ENCODE assay signal across 8 cellular contexts in the genomic region with DNA sequence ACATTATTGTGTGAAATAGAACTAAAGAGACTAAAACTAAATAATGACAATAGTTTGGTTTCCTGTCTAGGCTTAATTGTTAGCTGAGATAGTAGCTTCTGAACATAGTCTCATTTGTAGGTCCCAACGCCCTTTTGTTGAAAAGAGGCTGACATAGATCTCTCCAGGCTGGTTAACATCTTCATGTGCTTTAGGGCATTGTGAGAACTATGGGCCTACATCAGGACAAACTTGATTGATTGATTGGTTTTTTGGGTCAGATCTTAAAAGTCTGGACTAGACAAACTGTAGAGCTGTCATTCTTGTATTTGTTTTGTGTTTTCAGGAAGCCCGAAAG. TPM values are rescaled to one million over a fixed set of nuclear protein-coding genes. Genes with fewer than 3 reads are reported as not detected.
DNase-seq lines count a peak whose midpoint lies in the region; ATAC-seq and TF ChIP-seq lines count a peak whose summit lies in the region.

No MANE protein-coding gene starts in this region.

- no peaks in the 10 kb centered on the region for H3K9me3 Mint-ChIP-seq in stimulated activated naive CD8-positive, alpha-beta T cell treated with anti-CD3 and anti-CD28 coated beads, Interleukin-15, Interleukin-2, amounts not matched to agents 100 ng/mL and 50 ng/mL, for 24 hours

- intact Hi-C loops in mammary epithelial cell (cut with micrococcal nuclease), result loop anchor here (2.0 kb wide), 1 partner anchor 52 kb away; no protein-coding TSS in a partner anchor

- TF ChIP-seq CTCF in mammary epithelial cell (conservative IDR thresholded peaks at IDR 0.05 in 1 of 2, IDR thresholded peaks at IDR 0.05 in 1 of 2; ENCODE audit: extremely low read depth in 1 of 2, insufficient read depth in 1 of 2, low read depth in 1 of 2, low read length in 2 of 2), result no peak

- peak overlapping the region; percentile 94 for H3K9ac ChIP-seq in mammary epithelial cell (ENCODE audit: insufficient read depth, low read length)
- H3K9ac ChIP-seq in mucosa of rectum (ENCODE audit: low read depth in 1 of 2, low read length in 2 of 2), result peak overlapping the region; percentile 92 to 93

- peaks cover 85% of the 10 kb centered on the region for H3K79me2 ChIP-seq in mammary epithelial cell (ENCODE audit: insufficient read depth, low read length)

- H3K27me3 ChIP-seq in mammary epithelial cell (ENCODE audit: insufficient read depth, low read length), result no peaks in the 10 kb centered on the region
- H3K27me3 ChIP-seq in mucosa of rectum (ENCODE audit: control insufficient read depth in 2 of 2, insufficient read depth in 2 of 2, low read length in 2 of 2), result no peaks in the 10 kb centered on the region

- H3K4me1 Mint-ChIP-seq in stimulated activated naive CD8-positive, alpha-beta T cell treated with anti-CD3 and anti-CD28 coated beads, Interleukin-15, Interleukin-2, amounts not matched to agents 100 ng/mL and 50 ng/mL, for 24 hours (ENCODE audit: low read depth), result peaks cover 61% of the 10 kb centered on the region

- peak overlapping the region; percentile 96 for H3K4me2 ChIP-seq in mammary epithelial cell (ENCODE audit: insufficient read depth, low read depth, low read length)

- peak overlapping the region; percentile 93 for H3K27ac Mint-ChIP-seq in stimulated activated naive CD8-positive, alpha-beta T cell treated with anti-CD3 and anti-CD28 coated beads, Interleukin-15, Interleukin-2, amounts not matched to agents 100 ng/mL and 50 ng/mL, for 24 hours

- CTCF ChIA-PET in mammary epithelial cell (lab: Charles Lee; ENCODE audit: low non-redundant PET), result no interaction called here

- H3K4me1 ChIP-seq in mammary epithelial cell (ENCODE audit: insufficient read depth, low read length) (peaks cover 20% of the 10 kb centered on the region), mucosa of rectum (ENCODE audit: control insufficient read depth in 2 of 2, insufficient read depth in 2 of 2, low read length in 2 of 2) (peaks cover 24 to 38% of the 10 kb centered on the region in 2 donors)

- H4K20me1 ChIP-seq in mammary epithelial cell (ENCODE audit: insufficient read depth, low read length), result peaks cover 2% of the 10 kb centered on the region

- H3K4me3 ChIP-seq in mammary epithelial cell (replicated peaks in 1 of 3; ENCODE audit: insufficient read depth in 1 of 3, low read depth in 2 of 3, low read length in 3 of 3) (peak overlapping the region; percentile 91 to 96 (median 96)), mucosa of rectum (ENCODE audit: low read length in 2 of 2) (peak overlapping the region; percentile 85 to 90)

- in situ Hi-C loops in mammary epithelial cell (cut with MboI; ENCODE audit: low sequenced_read_pairs in 2 of 2), result no loop called here

- H2AFZ ChIP-seq in mammary epithelial cell (ENCODE audit: low read depth, low read length), result peak overlapping the region; percentile 95

- no peaks in the 10 kb centered on the region for H3K9me3 ChIP-seq in mammary epithelial cell (replicated peaks; ENCODE audit: insufficient read depth, low read length)
- H3K9me3 ChIP-seq in mucosa of rectum (ENCODE audit: control insufficient read depth in 2 of 2, low read length in 2 of 2), result no peaks in the 10 kb centered on the region

- no peak for ATAC-seq in stimulated activated naive CD8-positive, alpha-beta T cell treated with anti-CD3 and anti-CD28 coated beads, Interleukin-15, Interleukin-2, amounts not matched to agents 100 U/mL and 50 U/mL, for 24 hours
- no peak for ATAC-seq in HG03469 (IDR thresholded peaks at IDR 0.05; ENCODE audit: unreplicated experiment)
- ATAC-seq in HG02798 (IDR thresholded peaks at IDR 0.05; ENCODE audit: poor library complexity, unreplicated experiment), result no peak
- ATAC-seq in HG03039 (IDR thresholded peaks at IDR 0.05; ENCODE audit: unreplicated experiment), result no peak

- H3K4me3 Mint-ChIP-seq in stimulated activated naive CD8-positive, alpha-beta T cell treated with anti-CD3 and anti-CD28 coated beads, Interleukin-15, Interleukin-2, amounts not matched to agents 100 ng/mL and 50 ng/mL, for 24 hours, result peak overlapping the region; percentile 93

- H3K36me3 ChIP-seq in mammary epithelial cell (ENCODE audit: insufficient read depth, low read length) (peaks cover 3% of the 10 kb centered on the region), mucosa of rectum (ENCODE audit: control insufficient read depth in 2 of 2, insufficient read depth in 2 of 2, low read length in 2 of 2) (peaks cover 0 to 9% of the 10 kb centered on the region in 2 donors)

- H3K27ac ChIP-seq in mammary epithelial cell (ENCODE audit: insufficient read depth, low read depth, low read length) (peak overlapping the region; percentile 78), mucosa of rectum (ENCODE audit: low read depth in 2 of 2, low read length in 2 of 2) (peak overlapping the region in 1 of 2 donors; percentile 91)

- DNase-seq in stimulated activated naive CD8-positive, alpha-beta T cell treated with anti-CD3 and anti-CD28 coated beads, Interleukin-15, Interleukin-2, amounts not matched to agents 100 U/mL and 50 U/mL, for 24 hours, result no peak
- no peak for DNase-seq in mammary epithelial cell
- DNase-seq in LoVo (ENCODE audit: low spot score), result no peak

- WGBS in mammary epithelial cell (ENCODE audit: low coverage, missing lambda C conversion rate), result 48% methylated on average over 2 of the region's 2 CpGs

- H3K27me3 Mint-ChIP-seq in stimulated activated naive CD8-positive, alpha-beta T cell treated with anti-CD3 and anti-CD28 coated beads, Interleukin-15, Interleukin-2, amounts not matched to agents 100 ng/mL and 50 ng/mL, for 24 hours, result no peaks in the 10 kb centered on the region

- peaks cover 17% of the 10 kb centered on the region for H3K36me3 Mint-ChIP-seq in stimulated activated naive CD8-positive, alpha-beta T cell treated with anti-CD3 and anti-CD28 coated beads, Interleukin-15, Interleukin-2, amounts not matched to agents 100 ng/mL and 50 ng/mL, for 24 hours (ENCODE audit: low read depth)

- dilution Hi-C loops in mammary epithelial cell (cut with HindIII; ENCODE audit: low sequenced_read_pairs), result no loop called here

- BruUV-seq in mammary epithelial cell (replicated peaks; lab: Mats Ljungman, UMichigan), result no TSS peak

RNA-seq across cellular contexts. Expression of gene CHCHD1, which starts 0.9 kb away (rescaled TPM):
- total RNA-seq in mammary epithelial cell, result 10 to 100 TPM; 11.7 to 24.7 TPM
- 36.9 TPM for polyA plus RNA-seq in mammary epithelial cell
- polyA minus RNA-seq in mammary epithelial cell, result 10.5 TPM

RNA-seq across cellular contexts. Expression of gene ZSWIM8, which starts 2.7 kb away (rescaled TPM):
- total RNA-seq in mammary epithelial cell, result 10 to 100 TPM; 62.5 to 67.6 TPM
- 54.3 TPM for polyA plus RNA-seq in mammary epithelial cell
- 61.7 TPM for polyA minus RNA-seq in mammary epithelial cell

RNA-seq across cellular contexts. Expression of gene NDST2, which starts 28.7 kb away (rescaled TPM):
- total RNA-seq in mammary epithelial cell, result 10 to 100 TPM in 1 of 2 donors, 1 to 10 TPM in 1; 9.3 to 18.5 TPM
- 10.8 TPM for polyA plus RNA-seq in mammary epithelial cell
- polyA minus RNA-seq in mammary epithelial cell, result 6.7 TPM

RNA-seq across cellular contexts. Expression of gene SEC24C, which starts 38.5 kb away (rescaled TPM):
- 10 to 100 TPM; 48.0 to 68.0 TPM for total RNA-seq in mammary epithelial cell
- 62.6 TPM for polyA plus RNA-seq in mammary epithelial cell
- 134 TPM for polyA minus RNA-seq in mammary epithelial cell
